Comparison of ENCODE assay signal across 16 cellular contexts in the genomic region with DNA sequence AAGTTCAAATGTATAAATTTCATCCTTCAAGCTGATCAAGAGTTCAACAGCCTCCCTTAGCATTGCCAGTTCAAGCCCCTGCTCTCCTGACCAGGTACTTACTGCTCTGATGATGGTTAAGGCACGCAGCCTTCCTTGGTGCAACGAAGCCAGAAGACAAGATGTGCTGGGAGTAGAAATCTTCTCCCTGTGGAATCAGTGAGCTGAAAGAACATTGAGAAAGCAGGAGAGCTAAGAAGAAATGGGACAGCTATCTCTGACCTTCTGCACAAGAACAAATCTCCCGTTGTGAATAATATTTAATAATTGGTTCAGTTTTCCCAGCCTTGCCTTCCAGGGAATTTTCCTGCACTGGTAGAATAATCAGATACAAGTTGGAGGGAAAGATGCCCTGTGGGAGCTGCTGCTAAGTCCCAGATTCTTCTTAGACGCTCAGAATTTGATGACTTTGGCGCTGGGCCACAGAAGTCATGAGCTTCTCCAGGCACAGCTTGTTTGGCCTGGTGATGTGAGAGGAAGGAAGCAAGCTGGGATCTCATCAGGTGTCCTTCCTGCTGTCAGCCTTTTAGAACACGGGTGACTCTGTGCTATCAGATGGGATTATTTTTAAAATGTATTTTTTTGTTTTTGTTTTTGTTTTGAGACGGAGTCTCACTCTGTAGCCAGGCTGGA.
DNase-seq lines count a peak whose midpoint lies in the region; ATAC-seq and TF ChIP-seq lines count a peak whose summit lies in the region.
"Had no signal": no experiment of that assay in that cellular context is flagged by ENCODE, and none has a peak within 500 bp of the region (broad histone marks: within the 10 kb centered on the region; RNA-seq: fewer than 3 reads in every experiment).

No MANE protein-coding gene starts in this region.

- H3K9ac ChIP-seq in Karpas-422 (ENCODE audit: low read length): no peak overlapping the region

- no peaks in the 10 kb centered on the region for H3K27me3 ChIP-seq in gastroesophageal sphincter
- no peaks in the 10 kb centered on the region for H3K27me3 ChIP-seq in Karpas-422 (ENCODE audit: low read length)

- no peaks in the 10 kb centered on the region for H3K36me3 ChIP-seq in gastroesophageal sphincter
- H3K36me3 ChIP-seq in Karpas-422 (ENCODE audit: insufficient read depth, low read length): no peaks in the 10 kb centered on the region

- H3K9me3 ChIP-seq in gastroesophageal sphincter (no peaks in the 10 kb centered on the region), Karpas-422 (ENCODE audit: low read length) (no peaks in the 10 kb centered on the region)

- ATAC-seq in gastroesophageal sphincter (peak; percentile 55), GM18870 (IDR thresholded peaks at IDR 0.05; ENCODE audit: unreplicated experiment) (no peak)
- ATAC-seq: natural killer cell, Panc1 had no signal

- no peaks in the 10 kb centered on the region for H3K9me2 ChIP-seq in Karpas-422 (replicated peaks; ENCODE audit: insufficient read depth, low read length)

- H3K4me1 ChIP-seq in gastroesophageal sphincter (peaks cover 0 to 15% (median 4%) of the 10 kb centered on the region in 3 donors), Karpas-422 (ENCODE audit: low read length) (no peaks in the 10 kb centered on the region)

- H3K4me3 ChIP-seq in gastroesophageal sphincter: peak overlapping the region in 1 of 2 donors; percentile 17
- H3K4me3 ChIP-seq in Karpas-422 (ENCODE audit: low read length): no peak overlapping the region

- 32 to 44% methylated on average over 6 of the region's 7 CpGs for WGBS in gastroesophageal sphincter (ENCODE audit: low coverage in 1 of 2), 2 donors

- DNase-seq in Caki2 (ENCODE audit: low read depth) (peak; percentile 8), putamen (ENCODE audit: low spot score) (peak; percentile 25), cerebellar nuclear complex (lab: John Stamatoyannopoulos, UW) (no peak), NCI-H1694 (lab: John Stamatoyannopoulos, UW) (no peak), Karpas-422 (no peak)
- DNase-seq: activated CD4-positive, alpha-beta T cell treated with anti-CD3 and anti-CD28 coated beads, Interleukin-2, amount 50 U/mL, for 1 hour; central memory CD4-positive, alpha-beta T cell; IMR-90; mammary epithelial cell; natural killer cell; NCI-H2081 treated with DMSO at 0.1 percent for 48 hours; NCI-H526 had no signal

- H3K4me2 ChIP-seq in Karpas-422 (ENCODE audit: low read depth, low read length, poor library complexity, severe bottlenecking): no peak overlapping the region

- no peak overlapping the region for H2AFZ ChIP-seq in Karpas-422 (ENCODE audit: low read length)

- TF ChIP-seq EP300 in gastroesophageal sphincter (IDR thresholded peaks at IDR 0.05): no peak

- peak overlapping the region; percentile 67 for H3K27ac ChIP-seq in VCaP
- peak overlapping the region; percentile 55 to 78 (median 62) for H3K27ac ChIP-seq in gastroesophageal sphincter
- no peak overlapping the region for H3K27ac ChIP-seq in Karpas-422 (ENCODE audit: low read length)

- no peak for TF ChIP-seq POLR2A in gastroesophageal sphincter (IDR thresholded peaks at IDR 0.05)

- no peak for TF ChIP-seq CTCF in VCaP (conservative IDR thresholded peaks at IDR 0.05)
- no peak for TF ChIP-seq CTCF in gastroesophageal sphincter (IDR thresholded peaks at IDR 0.05)

- no peaks in the 10 kb centered on the region for H3K79me2 ChIP-seq in Karpas-422 (ENCODE audit: low read length)

- no peaks in the 10 kb centered on the region for H4K20me1 ChIP-seq in Karpas-422 (ENCODE audit: insufficient read depth, low read depth, low read length)

- in situ Hi-C loops in Caki2 (cut with HindIII; ENCODE audit: low pct_unique_long_range_greater_than_20kb, low sequenced_read_pairs): no loop called here

Comparison
In these comparisons a context has a peak if more than half of its experiments do, and no peak if none do; other contexts are left out.
1. DNase-seq: peak in Caki2 (single experiment) and putamen (single experiment); none in cerebellar nuclear complex (0 of 2), NCI-H1694 (single experiment) and Karpas-422 (single experiment).